ENCODE assay signal across 16 cellular contexts in genomic region chr11:110613526-110613925, GRCh38.
A peak's percentile ranks its signal among the peaks of the same experiment; 100 is the strongest.
DNase-seq lines count a peak whose midpoint lies in the region; FAIRE-seq and TF ChIP-seq lines count a peak whose summit lies in the region.
"Had no signal": no experiment of that assay in that cellular context is flagged by ENCODE, and none has a peak within 500 bp of the region (broad histone marks: within the 10 kb centered on the region; RNA-seq: fewer than 3 reads in every experiment).

No MANE protein-coding gene starts in this region.

- no peak overlapping the region for H2BK120ac ChIP-seq in H9 (ENCODE audit: low read depth, low read length, poor library complexity, severe bottlenecking)

- no peak overlapping the region for H3K23ac ChIP-seq in H9 (ENCODE audit: insufficient read length, low read depth, low read length)

- H2BK5ac ChIP-seq in H9 (ENCODE audit: insufficient read length, low read length), result no peak overlapping the region

- no peaks in the 10 kb centered on the region for H3K27me3 Mint-ChIP-seq in H9 (ENCODE audit: low read depth)

- no peaks in the 10 kb centered on the region for H3K79me2 ChIP-seq in H9 (ENCODE audit: insufficient read depth, low read length)

- no peaks in the 10 kb centered on the region for H3K4me1 Mint-ChIP-seq in H9

- H3K27me3 ChIP-seq in subcutaneous abdominal adipose tissue (ENCODE audit: control insufficient read depth in 5 of 5, insufficient read depth in 4 of 5, low read length in 5 of 5) (no peaks in the 10 kb centered on the region), dorsolateral prefrontal cortex (no peaks in the 10 kb centered on the region), small intestine (ENCODE audit: control insufficient read depth in 2 of 2, insufficient read depth in 2 of 2, low read length in 2 of 2) (no peaks in the 10 kb centered on the region), H9 (ENCODE audit: insufficient read depth, low read length) (no peaks in the 10 kb centered on the region)
- H3K27me3 ChIP-seq: BLaER1, SJSA1 had no signal

- no peak overlapping the region for H4K8ac ChIP-seq in H9 (replicated peaks; ENCODE audit: insufficient read length, low read depth, low read length)

- H3K27ac ChIP-seq in subcutaneous abdominal adipose tissue (ENCODE audit: low read depth, low read length) (peak overlapping the region; percentile 63), dorsolateral prefrontal cortex (no peak overlapping the region), small intestine (ENCODE audit: low read depth in 1 of 2, low read length in 1 of 2) (no peak overlapping the region), H9 (ENCODE audit: insufficient read length, low read depth, low read length) (no peak overlapping the region)
- H3K27ac ChIP-seq: BLaER1, HL-60, SJSA1 had no signal

- peak overlapping the region in 2 of 5 donors; percentile 8 to 32 for H3K9ac ChIP-seq in subcutaneous abdominal adipose tissue (ENCODE audit: low read length in 5 of 5)
- no peak overlapping the region for H3K9ac ChIP-seq in H9 (ENCODE audit: extremely low read depth, insufficient read length, low read length)
- H3K9ac ChIP-seq: BLaER1 had no signal

- H3K23me2 ChIP-seq in H9 (ENCODE audit: insufficient read length, low read depth, low read length, poor library complexity, severe bottlenecking), result no peaks in the 10 kb centered on the region

- H4K20me1 ChIP-seq in H9 (ENCODE audit: control insufficient read depth, insufficient read depth, insufficient read length), result no peaks in the 10 kb centered on the region
- H4K20me1 ChIP-seq: BLaER1 had no signal

- no peak overlapping the region for H2BK12ac ChIP-seq in H9 (ENCODE audit: insufficient read length, low read depth, low read length)

- intact Hi-C loops in dorsolateral prefrontal cortex (cut with DNase I), result no loop called here

- no peak overlapping the region for H3K14ac ChIP-seq in H9 (ENCODE audit: insufficient read depth, low read length)

- DNase-seq in EH (ENCODE audit: low read depth) (peak; percentile 4), NAMALWA (ENCODE audit: low spot score) (peak; percentile 13), fibroblast of peridontal ligament (ENCODE audit: extremely low read depth) (peak; percentile 12), dorsolateral prefrontal cortex (no peak), small intestine (no peak), H9 (no peak)
- DNase-seq: NCI-H1092 treated with DMSO at 0.1 percent for 48 hours, NCI-H1694 treated with DMSO at 0.1 percent for 48 hours, NCI-H345, NCI-H526 treated with DMSO at 0.1 percent for 48 hours had no signal

- no peak overlapping the region for H2AFZ ChIP-seq in H9 (ENCODE audit: low read length)

- peaks cover 0 to 14% (median 7%) of the 10 kb centered on the region in 5 donors for H3K4me1 ChIP-seq in subcutaneous abdominal adipose tissue (ENCODE audit: control insufficient read depth in 5 of 5, insufficient read depth in 5 of 5, low read length in 5 of 5)
- H3K4me1 ChIP-seq in small intestine (ENCODE audit: control insufficient read depth in 2 of 2, insufficient read depth in 1 of 2, low read depth in 1 of 2, low read length in 1 of 2), result no peaks in the 10 kb centered on the region
- no peaks in the 10 kb centered on the region for H3K4me1 ChIP-seq in H9 (ENCODE audit: insufficient read depth, low read length)
- H3K4me1 ChIP-seq: BLaER1, SJSA1 had no signal

- H3K27ac Mint-ChIP-seq in H9, result no peak overlapping the region

- TF ChIP-seq CTCF in dorsolateral prefrontal cortex (IDR thresholded peaks at IDR 0.05 in 54 of 56, conservative IDR thresholded peaks at IDR 0.05 in 2 of 56; ENCODE audit: low read depth in 1 of 56, partially characterized antibody in 56 of 56) (no peak), H9 (conservative IDR thresholded peaks at IDR 0.05) (no peak)

- FAIRE-seq in small intestine (lab: Jason Lieb, UNC), result no peak
- FAIRE-seq: GM18507, K562 had no signal

- H3K36me3 ChIP-seq in subcutaneous abdominal adipose tissue (ENCODE audit: control insufficient read depth in 5 of 5, insufficient read depth in 5 of 5, low read length in 5 of 5), result peaks cover 0 to 16% (median 0%) of the 10 kb centered on the region in 5 donors
- H3K36me3 ChIP-seq in small intestine (ENCODE audit: control insufficient read depth in 2 of 2, insufficient read depth in 2 of 2, low read length in 2 of 2), result no peaks in the 10 kb centered on the region
- H3K36me3 ChIP-seq: BLaER1, SJSA1 had no signal

- no peak overlapping the region for H4K91ac ChIP-seq in H9 (ENCODE audit: insufficient read length, low read depth, low read length)

- H3K4me3 Mint-ChIP-seq in H9, result no peak overlapping the region

- WGBS in small intestine, 3 donors, result 60 to 72% (median 67%) methylated on average over 1 of the region's 1 CpG
- WGBS in H9 (ENCODE audit: extremely low coverage, insufficient read length, low lambda C conversion rate), result no CpG with 5 or more reads among the region's 1 CpG

- H2BK15ac ChIP-seq in H9 (ENCODE audit: low read depth, low read length), result no peak overlapping the region

- H2AK5ac ChIP-seq in H9 (ENCODE audit: insufficient read length, low read length), result no peak overlapping the region

- H3K79me1 ChIP-seq in H9 (ENCODE audit: insufficient read depth, low read depth, low read length, poor library complexity, severe bottlenecking), result no peaks in the 10 kb centered on the region

- no peak overlapping the region for H3K4ac ChIP-seq in H9 (ENCODE audit: low read depth, low read length)

- no peak overlapping the region for H3K18ac ChIP-seq in H9 (ENCODE audit: insufficient read length, low read depth, low read length)

- no peaks in the 10 kb centered on the region; a peak in 1 of 7 replicates for H3K36me3 Mint-ChIP-seq in H9 (ENCODE audit: insufficient read depth in 1 of 3, low read depth in 3 of 3)

- peaks cover 3% of the 10 kb centered on the region in 2 experiments; a peak in 4 of 5 replicates for H3K9me3 Mint-ChIP-seq in H9

- no peak overlapping the region for H3K4me3 ChIP-seq in subcutaneous abdominal adipose tissue (ENCODE audit: low read depth in 1 of 5, low read length in 5 of 5)
- H3K4me3 ChIP-seq in dorsolateral prefrontal cortex, result no peak overlapping the region
- no peak overlapping the region for H3K4me3 ChIP-seq in small intestine (ENCODE audit: low read depth in 1 of 2, low read length in 2 of 2)
- H3K4me3 ChIP-seq: BLaER1, K562, SJSA1 had no signal

- H3K4me2 ChIP-seq in H9 (ENCODE audit: insufficient read depth, insufficient read length, low read length), result no peak overlapping the region
- H3K4me2 ChIP-seq: BLaER1 had no signal

- H4K5ac ChIP-seq in H9 (ENCODE audit: insufficient read length, low read depth, low read length), result no peak overlapping the region

- H3K56ac ChIP-seq in H9 (ENCODE audit: insufficient read length, low read depth, low read length), result no peak overlapping the region

- H2BK20ac ChIP-seq in H9 (ENCODE audit: low read depth, low read length, poor library complexity, severe bottlenecking), result no peak overlapping the region

- H3K9me3 ChIP-seq in subcutaneous abdominal adipose tissue (ENCODE audit: control insufficient read depth in 5 of 5, low read length in 5 of 5), result no peaks in the 10 kb centered on the region
- no peaks in the 10 kb centered on the region for H3K9me3 ChIP-seq in small intestine (ENCODE audit: control insufficient read depth, low read depth)
- no peaks in the 10 kb centered on the region for H3K9me3 ChIP-seq in H9 (ENCODE audit: control insufficient read depth, low read depth, low read length)
- H3K9me3 ChIP-seq: BLaER1, SJSA1 had no signal

- no peak overlapping the region for H3T11ph ChIP-seq in H9 (ENCODE audit: low read length)

Comparison
In these comparisons a context has a peak if more than half of its experiments do, and no peak if none do; other contexts are left out.
1. DNase-seq: peak in EH (single experiment), NAMALWA (single experiment) and fibroblast of peridontal ligament (single experiment); none in dorsolateral prefrontal cortex (0 of 10), small intestine (single experiment) and H9 (single experiment).